Comparison of ENCODE assay signal across 8 cellular contexts in the genomic region with DNA sequence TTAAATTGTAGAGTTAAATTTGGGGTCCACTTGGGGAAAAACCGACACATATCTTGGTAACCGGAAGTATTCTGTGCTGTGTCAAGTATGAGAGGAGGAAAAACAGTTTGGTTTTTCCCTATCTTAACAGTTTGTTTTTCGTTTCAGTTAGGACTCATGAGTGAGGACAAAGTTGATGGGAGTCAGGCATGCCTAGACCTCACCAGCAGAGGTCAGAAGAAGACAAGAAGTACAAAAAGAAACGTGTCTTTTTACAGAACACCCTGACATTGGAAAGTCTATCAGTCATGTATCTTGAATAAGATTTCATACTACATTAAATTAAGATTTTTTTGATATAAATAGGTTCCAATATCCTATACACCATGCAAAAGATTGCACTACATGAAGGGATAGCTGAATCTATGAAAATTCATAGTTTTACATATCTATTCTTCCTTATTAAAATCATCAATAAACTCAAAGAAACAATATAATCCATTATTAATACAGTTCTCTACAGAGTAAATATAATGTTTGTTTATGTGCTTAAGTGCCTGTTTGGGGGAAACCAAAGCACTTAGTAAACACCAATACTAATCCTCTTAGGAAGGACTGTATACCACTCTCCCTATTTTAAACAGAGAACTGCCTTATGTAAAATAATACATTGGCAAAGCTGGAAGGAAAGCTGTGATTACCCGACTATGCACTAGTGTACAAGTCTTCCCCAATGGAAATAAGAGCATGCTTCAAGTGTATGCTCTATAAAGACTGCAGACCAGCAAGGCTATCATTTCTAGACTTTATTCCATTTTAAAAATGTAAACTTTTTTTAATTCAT.
A peak's percentile ranks its signal among the peaks of the same experiment; 100 is the strongest.
DNase-seq lines count a peak whose midpoint lies in the region; ATAC-seq, FAIRE-seq and TF ChIP-seq lines count a peak whose summit lies in the region.

No MANE protein-coding gene starts in this region.

- H3K36me3 ChIP-seq in OCI-LY1 (ENCODE audit: insufficient read depth, low read length) (no peaks in the 10 kb centered on the region), small intestine (ENCODE audit: control insufficient read depth in 2 of 2, insufficient read depth in 2 of 2, low read length in 2 of 2) (no peaks in the 10 kb centered on the region)

- 11 to 12% (median 11%) methylated on average over 5 of the region's 5 CpGs for WGBS in small intestine, 3 donors

- H3K27ac ChIP-seq in OCI-LY1 (ENCODE audit: low read depth, low read length, poor library complexity, severe bottlenecking) (no peak overlapping the region), small intestine (ENCODE audit: low read depth in 1 of 2, low read length in 1 of 2) (no peak overlapping the region)

- H3K4me2 ChIP-seq in OCI-LY1 (ENCODE audit: low read length), result no peak overlapping the region

- ATAC-seq in GM19324 (IDR thresholded peaks at IDR 0.05; ENCODE audit: low FRiP score, unreplicated experiment) (peak; percentile 16), HG03439 (IDR thresholded peaks at IDR 0.05; ENCODE audit: unreplicated experiment) (peak; percentile 68), left ventricle myocardium superior (peak; percentile 85)

- H3F3A ChIP-seq in OCI-LY1 (ENCODE audit: insufficient read depth, low read length), result no peaks in the 10 kb centered on the region; the same call in 1 of the 2 replicates

- DNase-seq in DMS114 treated with DMSO at 0.1 percent for 48 hours (lab: John Stamatoyannopoulos, UW; ENCODE audit: unreplicated experiment), result peak; percentile 56
- peak; percentile 14 for DNase-seq in activated naive CD8-positive, alpha-beta T cell treated with anti-CD3 and anti-CD28 coated beads, Interleukin-2, amount 50 U/mL, for 16 hours (ENCODE audit: low read depth, low spot score)
- DNase-seq in left ventricle myocardium superior, result no peak
- DNase-seq in small intestine, result peak; percentile 74
- no peak for DNase-seq in NCI-H128 (lab: John Stamatoyannopoulos, UW; ENCODE audit: unreplicated experiment)

- no peak overlapping the region for H3K9ac ChIP-seq in OCI-LY1 (ENCODE audit: low read length)

- intact Hi-C loops in left ventricle myocardium superior (cut with micrococcal nuclease), result loop anchor here (2.0 to 10.0 kb wide), 2 partner anchors 209 to 243 kb away; no protein-coding TSS in a partner anchor

- peak; percentile 83 for TF ChIP-seq CTCF in OCI-LY1 (IDR thresholded peaks at IDR 0.05; ENCODE audit: low read length)

- no peaks in the 10 kb centered on the region for H3K27me3 ChIP-seq in OCI-LY1 (ENCODE audit: insufficient read depth, low read length)
- H3K27me3 ChIP-seq in small intestine (ENCODE audit: control insufficient read depth in 2 of 2, insufficient read depth in 2 of 2, low read length in 2 of 2), result no peaks in the 10 kb centered on the region

- H3K4me3 ChIP-seq in OCI-LY1 (ENCODE audit: low read depth, low read length, poor library complexity, severe bottlenecking) (no peak overlapping the region), small intestine (ENCODE audit: low read depth in 1 of 2, low read length in 2 of 2) (no peak overlapping the region)

- no peaks in the 10 kb centered on the region for H3K79me2 ChIP-seq in OCI-LY1 (ENCODE audit: insufficient read depth, low read length)

- H2AFZ ChIP-seq in OCI-LY1 (ENCODE audit: low read length), result no peak overlapping the region

- peaks cover 17% of the 10 kb centered on the region for H3K4me1 ChIP-seq in OCI-LY1 (ENCODE audit: insufficient read depth, low read length, severe bottlenecking)
- H3K4me1 ChIP-seq in small intestine (ENCODE audit: control insufficient read depth in 2 of 2, insufficient read depth in 1 of 2, low read depth in 1 of 2, low read length in 1 of 2), result no peaks in the 10 kb centered on the region

- H3K9me2 ChIP-seq in OCI-LY1 (ENCODE audit: low read depth, low read length), result no peaks in the 10 kb centered on the region

- no peaks in the 10 kb centered on the region for H4K20me1 ChIP-seq in OCI-LY1 (ENCODE audit: insufficient read depth, low read length)

- peak; percentile 87 for FAIRE-seq in small intestine (lab: Jason Lieb, UNC)

- H3K9me3 ChIP-seq in OCI-LY1 (ENCODE audit: low read length) (no peaks in the 10 kb centered on the region), small intestine (ENCODE audit: control insufficient read depth, low read depth) (no peaks in the 10 kb centered on the region)

Comparison
In these comparisons a context has a peak if more than half of its experiments do, and no peak if none do; other contexts are left out.
1. DNase-seq: peak in DMS114 treated with DMSO at 0.1 percent for 48 hours (single experiment), activated naive CD8-positive, alpha-beta T cell treated with anti-CD3 and anti-CD28 coated beads, Interleukin-2, amount 50 U/mL, for 16 hours (single experiment) and small intestine (single experiment); none in left ventricle myocardium superior (single experiment) and NCI-H128 (single experiment).
2. ATAC-seq: peak in every context shown above with its lines; median percentile 85 in left ventricle myocardium superior; 68 in HG03439; 16 in GM19324.